Comparison of ENCODE assay signal across 11 cellular contexts in genomic region chr9:122835313-122835731, GRCh38. TPM values are rescaled to one million over a fixed set of nuclear protein-coding genes. Genes with fewer than 3 reads are reported as not detected.
DNase-seq lines count a peak whose midpoint lies in the region; ATAC-seq and TF ChIP-seq lines count a peak whose summit lies in the region.
"Had no signal": no experiment of that assay in that cellular context is flagged by ENCODE, and none has a peak within 500 bp of the region (broad histone marks: within the 10 kb centered on the region; RNA-seq: fewer than 3 reads in every experiment).

No MANE protein-coding gene starts in this region.

- intact Hi-C loops in activated naive CD4-positive, alpha-beta T cell treated with anti-CD3 and anti-CD28 coated beads for 36 hours (cut with micrococcal nuclease): no loop called here
- intact Hi-C loops in naive thymus-derived CD4-positive, alpha-beta T cell (cut with micrococcal nuclease): loop anchor here (1.0 to 2.0 kb wide), 4 partner anchors 11 to 156 kb away; no protein-coding TSS in a partner anchor
- intact Hi-C loops in sciatic nerve (cut with DNase I): no loop called here

- POLR2A ChIA-PET in naive thymus-derived CD4-positive, alpha-beta T cell (lab: Charles Lee): interaction anchor here (0.9 to 2.3 kb wide), 14 partner anchors 9 to 570 kb away, joined by 3 to 16 read pairs (median 4); partner anchors contain the start of genes MRRF, RABGAP1, RBM18 and RC3H2

- H3K9ac ChIP-seq in Karpas-422 (ENCODE audit: low read length) (peak overlapping the region; percentile 37), smooth muscle cell (ENCODE audit: low read depth) (no peak overlapping the region)

- H3K9me3 ChIP-seq in Karpas-422 (ENCODE audit: low read length): no peaks in the 10 kb centered on the region
- no peaks in the 10 kb centered on the region for H3K9me3 ChIP-seq in naive thymus-derived CD4-positive, alpha-beta T cell (ENCODE audit: control insufficient read depth in 2 of 3, low read length in 3 of 3)
- H3K9me3 ChIP-seq in smooth muscle cell (replicated peaks; ENCODE audit: low read depth): no peaks in the 10 kb centered on the region
- H3K9me3 ChIP-seq: colonic mucosa had no signal

- CTCF ChIA-PET in activated naive CD4-positive, alpha-beta T cell treated with anti-CD3 and anti-CD28 coated beads for 36 hours (lab: Charles Lee): interaction anchor here (0.6 to 1.7 kb wide), 11 partner anchors 8 to 330 kb away, joined by 3 to 5 read pairs (median 3); partner anchors contain the start of genes RC3H2 and ZBTB26
- CTCF ChIA-PET in naive thymus-derived CD4-positive, alpha-beta T cell (lab: Charles Lee): interaction anchor here (1.0 to 1.1 kb wide), 2 partner anchors 9 to 37 kb away, joined by 3 to 4 read pairs; no protein-coding TSS in a partner anchor

- DNase-seq in GF-D8 (lab: John Stamatoyannopoulos, UW): peak; percentile 19
- peak; percentile 48 for DNase-seq in Karpas-422
- peak; percentile 44 for DNase-seq in activated naive CD4-positive, alpha-beta T cell treated with anti-CD3 and anti-CD28 coated beads for 36 hours
- DNase-seq in naive thymus-derived CD4-positive, alpha-beta T cell: peak in 5 of 9 donors; percentile 33 to 45 (median 40)
- DNase-seq in sciatic nerve (ENCODE audit: low spot score): no peak
- no peak for DNase-seq in NCI-H526 treated with DMSO at 0.1 percent for 48 hours (lab: John Stamatoyannopoulos, UW)
- DNase-seq in smooth muscle cell (lab: John Stamatoyannopoulos, UW; ENCODE audit: unreplicated experiment): no peak
- DNase-seq: colonic mucosa; stimulated activated naive CD4-positive, alpha-beta T cell treated with Interleukin-2 at 50 U/mL for 16 hours had no signal

- H3K4me2 ChIP-seq in Karpas-422 (ENCODE audit: low read depth, low read length, poor library complexity, severe bottlenecking): peak overlapping the region; percentile 46
- no peak overlapping the region for H3K4me2 ChIP-seq in smooth muscle cell

- no peaks in the 10 kb centered on the region for H3K36me3 Mint-ChIP-seq in activated naive CD4-positive, alpha-beta T cell treated with anti-CD3 and anti-CD28 coated beads for 36 hours (ENCODE audit: low read depth)
- peaks cover 0 to 8% (median 0%) of the 10 kb centered on the region in 5 donors for H3K36me3 Mint-ChIP-seq in naive thymus-derived CD4-positive, alpha-beta T cell

- no peaks in the 10 kb centered on the region for H3K36me3 ChIP-seq in Karpas-422 (ENCODE audit: insufficient read depth, low read length)
- no peaks in the 10 kb centered on the region for H3K36me3 ChIP-seq in naive thymus-derived CD4-positive, alpha-beta T cell (ENCODE audit: control insufficient read depth in 2 of 3, insufficient read depth in 3 of 3, low read length in 3 of 3)
- H3K36me3 ChIP-seq in smooth muscle cell (ENCODE audit: low read depth): no peaks in the 10 kb centered on the region
- H3K36me3 ChIP-seq: colonic mucosa had no signal

- peak overlapping the region; percentile 20; the same call in 1 of the 2 replicates for H3K4me3 ChIP-seq in Karpas-422 (ENCODE audit: low read length)
- peak overlapping the region; percentile 38 for H3K4me3 ChIP-seq in naive thymus-derived CD4-positive, alpha-beta T cell (ENCODE audit: low read length)
- no peak overlapping the region for H3K4me3 ChIP-seq in smooth muscle cell
- H3K4me3 ChIP-seq: colonic mucosa had no signal

- H3K4me3 Mint-ChIP-seq in activated naive CD4-positive, alpha-beta T cell treated with anti-CD3 and anti-CD28 coated beads for 36 hours: peak overlapping the region; percentile 48
- H3K4me3 Mint-ChIP-seq in naive thymus-derived CD4-positive, alpha-beta T cell: peak overlapping the region; percentile 62 to 88 (median 76)

- no peaks in the 10 kb centered on the region; the same call in 1 of the 2 replicates for H3K9me2 ChIP-seq in Karpas-422 (replicated peaks; ENCODE audit: insufficient read depth, low read length)

- WGBS in smooth muscle cell (ENCODE audit: low lambda C conversion rate): 67% methylated on average over 4 of the region's 4 CpGs

- H2AFZ ChIP-seq in Karpas-422 (ENCODE audit: low read length) (peak overlapping the region; percentile 82), smooth muscle cell (ENCODE audit: low read depth) (no peak overlapping the region)

- no peak for TF ChIP-seq CTCF in smooth muscle cell (IDR thresholded peaks at IDR 0.05; ENCODE audit: borderline replicate concordance, insufficient read depth, poor library complexity, severe bottlenecking)

- no peaks in the 10 kb centered on the region for H4K20me1 ChIP-seq in Karpas-422 (ENCODE audit: insufficient read depth, low read depth, low read length)
- no peaks in the 10 kb centered on the region for H4K20me1 ChIP-seq in smooth muscle cell (ENCODE audit: low read depth)

- ATAC-seq in naive thymus-derived CD4-positive, alpha-beta T cell: peak; percentile 71
- ATAC-seq in sciatic nerve: no peak
- ATAC-seq in HG02981 (IDR thresholded peaks at IDR 0.05; ENCODE audit: unreplicated experiment): no peak

- H3K4me1 ChIP-seq in Karpas-422 (ENCODE audit: low read length): peaks cover 12% of the 10 kb centered on the region
- peaks cover 6 to 11% of the 10 kb centered on the region in 2 donors for H3K4me1 ChIP-seq in naive thymus-derived CD4-positive, alpha-beta T cell (ENCODE audit: control insufficient read depth in 2 of 2, insufficient read depth in 2 of 2, low read length in 2 of 2)
- no peaks in the 10 kb centered on the region for H3K4me1 ChIP-seq in smooth muscle cell (ENCODE audit: low read depth)
- H3K4me1 ChIP-seq: colonic mucosa had no signal

- no peaks in the 10 kb centered on the region for H3F3A ChIP-seq in smooth muscle cell (ENCODE audit: low read depth)

- H3K4me1 Mint-ChIP-seq in activated naive CD4-positive, alpha-beta T cell treated with anti-CD3 and anti-CD28 coated beads for 36 hours (ENCODE audit: low read depth): peaks cover 11% of the 10 kb centered on the region
- peaks cover 3 to 28% (median 18%) of the 10 kb centered on the region in 7 donors for H3K4me1 Mint-ChIP-seq in naive thymus-derived CD4-positive, alpha-beta T cell

- H3K27ac ChIP-seq in Karpas-422 (ENCODE audit: low read length) (no peak overlapping the region), smooth muscle cell (ENCODE audit: low read depth) (no peak overlapping the region)
- peak overlapping the region; percentile 48 for H3K27ac ChIP-seq in naive thymus-derived CD4-positive, alpha-beta T cell (ENCODE audit: low read depth, low read length)
- H3K27ac ChIP-seq: colonic mucosa had no signal

- H3K27ac Mint-ChIP-seq in activated naive CD4-positive, alpha-beta T cell treated with anti-CD3 and anti-CD28 coated beads for 36 hours: peak overlapping the region; percentile 63
- H3K27ac Mint-ChIP-seq in naive thymus-derived CD4-positive, alpha-beta T cell: peak overlapping the region; percentile 80 to 94 (median 88)

- H3K79me2 ChIP-seq in Karpas-422 (ENCODE audit: low read length): no peaks in the 10 kb centered on the region
- H3K79me2 ChIP-seq in smooth muscle cell (ENCODE audit: low read depth): no peaks in the 10 kb centered on the region

- H3K27me3 Mint-ChIP-seq in activated naive CD4-positive, alpha-beta T cell treated with anti-CD3 and anti-CD28 coated beads for 36 hours (ENCODE audit: low read depth): no peaks in the 10 kb centered on the region
- H3K27me3 Mint-ChIP-seq in naive thymus-derived CD4-positive, alpha-beta T cell: no peaks in the 10 kb centered on the region

- H3K27me3 ChIP-seq in Karpas-422 (ENCODE audit: low read length): no peaks in the 10 kb centered on the region
- no peaks in the 10 kb centered on the region for H3K27me3 ChIP-seq in naive thymus-derived CD4-positive, alpha-beta T cell (ENCODE audit: control insufficient read depth in 2 of 2, insufficient read depth in 2 of 2, low read length in 2 of 2)
- H3K27me3 ChIP-seq in smooth muscle cell (ENCODE audit: low read depth): no peaks in the 10 kb centered on the region
- H3K27me3 ChIP-seq: colonic mucosa had no signal

- H3K9me3 Mint-ChIP-seq in activated naive CD4-positive, alpha-beta T cell treated with anti-CD3 and anti-CD28 coated beads for 36 hours: no peaks in the 10 kb centered on the region
- H3K9me3 Mint-ChIP-seq in naive thymus-derived CD4-positive, alpha-beta T cell: peaks cover 0 to 6% (median 0%) of the 10 kb centered on the region in 11 donors

RNA-seq across cellular contexts. Expression of gene PDCL, which starts 6.9 kb away (rescaled TPM):
- total RNA-seq in Karpas-422 (2014; rRNA removed; shearing (Covaris generic); ENCODE audit: low replicate concordance): 10.0 and 15.1 TPM in 2 replicates
- 10 to 100 TPM; 19.5 to 19.6 TPM for total RNA-seq in activated naive CD4-positive, alpha-beta T cell treated with anti-CD3 and anti-CD28 coated beads for 36 hours
- 10 to 100 TPM; 13.6 to 25.8 (median 18.1) TPM for total RNA-seq in naive thymus-derived CD4-positive, alpha-beta T cell
- polyA plus RNA-seq in naive thymus-derived CD4-positive, alpha-beta T cell: 10 to 100 TPM in 1 of 2 donors, 1 to 10 TPM in 1; 8.8 to 10.5 TPM
- total RNA-seq in sciatic nerve: 21.9 TPM
- 24.2 and 30.2 TPM in 2 replicates for total RNA-seq in smooth muscle cell
- polyA plus RNA-seq in smooth muscle cell: 14.9 and 18.3 TPM in 2 replicates

RNA-seq across cellular contexts. Expression of gene OR1K1, which starts 35.4 kb away (rescaled TPM):
- not detected in 2 replicates for total RNA-seq in Karpas-422 (2014; rRNA removed; shearing (Covaris generic); ENCODE audit: low replicate concordance)
- total RNA-seq in activated naive CD4-positive, alpha-beta T cell treated with anti-CD3 and anti-CD28 coated beads for 36 hours: not detected
- not detected for total RNA-seq in naive thymus-derived CD4-positive, alpha-beta T cell
- polyA plus RNA-seq in naive thymus-derived CD4-positive, alpha-beta T cell: not detected
- total RNA-seq in sciatic nerve (not detected), smooth muscle cell (not detected in 2 replicates)
- polyA plus RNA-seq in smooth muscle cell: not detected in 2 replicates
- total RNA-seq: colonic mucosa, renal cortical epithelial cell had no signal

RNA-seq across cellular contexts. Expression of gene OR5C1, which starts 46.6 kb away (rescaled TPM):
- total RNA-seq in Karpas-422 (2014; rRNA removed; shearing (Covaris generic); ENCODE audit: low replicate concordance): not detected in 2 replicates
- total RNA-seq in activated naive CD4-positive, alpha-beta T cell treated with anti-CD3 and anti-CD28 coated beads for 36 hours: not detected
- not detected for total RNA-seq in naive thymus-derived CD4-positive, alpha-beta T cell
- polyA plus RNA-seq in naive thymus-derived CD4-positive, alpha-beta T cell: not detected
- total RNA-seq in sciatic nerve: not detected
- not detected in 2 replicates for total RNA-seq in smooth muscle cell
- not detected in 2 replicates for polyA plus RNA-seq in smooth muscle cell
- total RNA-seq: colonic mucosa, renal cortical epithelial cell had no signal

Comparison
In these comparisons a context has a peak if more than half of its experiments do, and no peak if none do; other contexts are left out.
1. DNase-seq: peak in GF-D8 (single experiment), Karpas-422 (single experiment), activated naive CD4-positive, alpha-beta T cell treated with anti-CD3 and anti-CD28 coated beads for 36 hours (single experiment) and naive thymus-derived CD4-positive, alpha-beta T cell (5 of 9); none in sciatic nerve (single experiment), NCI-H526 treated with DMSO at 0.1 percent for 48 hours (single experiment) and smooth muscle cell (single experiment).
2. intact Hi-C loops: an anchor here in naive thymus-derived CD4-positive, alpha-beta T cell (1.0 to 2.0 kb wide); none called in activated naive CD4-positive, alpha-beta T cell treated with anti-CD3 and anti-CD28 coated beads for 36 hours and sciatic nerve.